ENCODE assay signal across 9 cellular contexts in the genomic region with DNA sequence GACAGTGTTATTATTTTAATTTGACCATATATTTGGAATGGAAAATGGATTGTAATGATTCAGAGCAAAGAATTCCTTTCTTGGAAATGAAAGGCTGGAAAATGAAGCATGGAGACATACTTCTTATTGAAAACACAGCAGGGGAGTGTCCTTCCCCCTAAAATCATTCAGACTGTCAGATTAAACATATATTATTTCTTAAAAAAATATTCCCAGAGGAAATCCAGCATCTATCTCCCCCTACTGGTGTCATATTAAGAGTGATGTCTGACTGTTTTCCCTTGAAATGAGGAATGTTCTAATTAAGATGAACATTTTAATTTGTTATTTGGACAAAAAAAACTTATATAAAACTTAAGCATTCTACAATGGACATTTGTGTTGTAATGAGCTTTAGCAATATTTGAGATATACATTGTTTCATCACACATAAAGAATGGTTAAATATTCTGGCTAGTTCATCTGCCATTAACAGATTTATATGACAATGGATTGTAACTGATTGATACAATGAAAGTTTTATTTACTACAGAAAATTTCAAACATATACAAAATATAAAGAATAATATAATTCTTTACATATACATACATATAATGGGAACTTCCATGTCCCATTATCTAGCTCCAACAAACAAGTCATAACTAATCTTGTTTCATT.
DNase-seq lines count a peak whose midpoint lies in the region; ATAC-seq and TF ChIP-seq lines count a peak whose summit lies in the region.
"Had no signal": no experiment of that assay in that cellular context is flagged by ENCODE, and none has a peak within 500 bp of the region (broad histone marks: within the 10 kb centered on the region; RNA-seq: fewer than 3 reads in every experiment).

No MANE protein-coding gene starts in this region.

- H3K9me3 ChIP-seq in IMR-90 (ENCODE audit: control insufficient read depth, insufficient read depth, low read length) (peaks cover 3% of the 10 kb centered on the region; the same call in 1 of the 2 replicates), mammary epithelial cell (replicated peaks; ENCODE audit: insufficient read depth, low read length) (peaks cover 8% of the 10 kb centered on the region)

- no peak overlapping the region for H3K14ac ChIP-seq in IMR-90 (replicated peaks; ENCODE audit: low read depth, low read length)

- no peak overlapping the region for H3K56ac ChIP-seq in IMR-90 (ENCODE audit: extremely low read depth, insufficient read depth, low read length)

- ATAC-seq in IMR-90 (ENCODE audit: low read depth), result peak; percentile 48; the same call in 1 of the 2 replicates
- no peak for ATAC-seq in GM19023 (IDR thresholded peaks at IDR 0.05; ENCODE audit: unreplicated experiment)
- ATAC-seq in HG02885 (IDR thresholded peaks at IDR 0.05; ENCODE audit: poor library complexity, unreplicated experiment), result no peak

- H4K5ac ChIP-seq in IMR-90 (ENCODE audit: low read depth, low read length), result no peak overlapping the region

- H3K36me3 ChIP-seq in IMR-90 (ENCODE audit: control insufficient read depth, insufficient read depth, low read length), result no peaks in the 10 kb centered on the region
- no peaks in the 10 kb centered on the region for H3K36me3 ChIP-seq in mammary epithelial cell (ENCODE audit: insufficient read depth, low read length)

- H4K8ac ChIP-seq in IMR-90 (ENCODE audit: low read depth in 2 of 2, low read length in 2 of 2), result no peak overlapping the region

- no peak overlapping the region for H2AK5ac ChIP-seq in IMR-90 (ENCODE audit: low read depth, low read length)

- CTCF ChIA-PET in IMR-90 (lab: Yijun Ruan, JAX), result interaction anchor here (0.6 to 2.3 kb wide), 7 partner anchors 9 to 558 kb away, joined by 3 to 11 read pairs (median 3); no protein-coding TSS in a partner anchor
- CTCF ChIA-PET in mammary epithelial cell (lab: Charles Lee; ENCODE audit: low non-redundant PET), result no interaction called here

- dilution Hi-C loops in IMR-90 (cut with HindIII; ENCODE audit: low sequenced_read_pairs, unreplicated experiment) (no loop called here), mammary epithelial cell (cut with HindIII; ENCODE audit: low sequenced_read_pairs) (no loop called here)

- no peak overlapping the region for H2BK5ac ChIP-seq in IMR-90 (ENCODE audit: low read depth, low read length, poor library complexity, severe bottlenecking)

- H2BK120ac ChIP-seq in IMR-90 (ENCODE audit: low read depth, low read length), result no peak overlapping the region

- H3K4me2 ChIP-seq in IMR-90 (ENCODE audit: low read depth, low read length) (no peak overlapping the region), mammary epithelial cell (ENCODE audit: insufficient read depth, low read depth, low read length) (no peak overlapping the region)

- no peak overlapping the region for H3K18ac ChIP-seq in IMR-90 (ENCODE audit: low read depth, low read length)

- POLR2A ChIA-PET in IMR-90 (lab: Charles Lee; ENCODE audit: unreplicated experiment), result no interaction called here

- H2AFZ ChIP-seq in IMR-90 (replicated peaks; ENCODE audit: low read length, poor library complexity), result no peak overlapping the region
- no peak overlapping the region for H2AFZ ChIP-seq in mammary epithelial cell (ENCODE audit: low read depth, low read length)

- BruUV-seq in IMR-90 (replicated peaks; lab: Mats Ljungman, UMichigan) (no TSS peak), mammary epithelial cell (replicated peaks; lab: Mats Ljungman, UMichigan) (no TSS peak)

- H3K9ac ChIP-seq in IMR-90 (ENCODE audit: low read depth, low read length), result no peak overlapping the region
- no peak overlapping the region for H3K9ac ChIP-seq in mammary epithelial cell (ENCODE audit: insufficient read depth, low read length)

- no peaks in the 10 kb centered on the region for H3K9me1 ChIP-seq in IMR-90 (ENCODE audit: insufficient read depth, low read length)

- H3K4me3 ChIP-seq in IMR-90 (ENCODE audit: insufficient read depth, low read depth, low read length) (no peak overlapping the region), mammary epithelial cell (replicated peaks in 1 of 3; ENCODE audit: insufficient read depth in 1 of 3, low read depth in 2 of 3, low read length in 3 of 3) (no peak overlapping the region)

- no peaks in the 10 kb centered on the region for H3K79me2 ChIP-seq in mammary epithelial cell (ENCODE audit: insufficient read depth, low read length)

- H4K20me1 ChIP-seq in IMR-90 (ENCODE audit: insufficient read depth, low read length), result no peaks in the 10 kb centered on the region
- no peaks in the 10 kb centered on the region for H4K20me1 ChIP-seq in mammary epithelial cell (ENCODE audit: insufficient read depth, low read length)

- H2BK20ac ChIP-seq in IMR-90 (ENCODE audit: low read depth, low read length), result no peak overlapping the region

- peak; percentile 69 for TF ChIP-seq RAD21 in IMR-90 (IDR thresholded peaks at IDR 0.05; ENCODE audit: low read length)

- H3K4ac ChIP-seq in IMR-90 (ENCODE audit: low read depth, low read length), result no peak overlapping the region

- in situ Hi-C loops in IMR-90 (cut with MboI; ENCODE audit: low sequenced_read_pairs), result loop anchor here (10.0 kb wide), 3 partner anchors 444 to 604 kb away; no protein-coding TSS in a partner anchor
- in situ Hi-C loops in mammary epithelial cell (cut with MboI; ENCODE audit: low sequenced_read_pairs in 2 of 2), result loop anchor here (10.0 to 25.0 kb wide), 3 partner anchors 451 to 546 kb away; no protein-coding TSS in a partner anchor

- H3K27me3 ChIP-seq in IMR-90 (ENCODE audit: control insufficient read depth, insufficient read depth, low read length), result no peaks in the 10 kb centered on the region
- no peaks in the 10 kb centered on the region for H3K27me3 ChIP-seq in mammary epithelial cell (ENCODE audit: insufficient read depth, low read length)

- H3K79me1 ChIP-seq in IMR-90 (ENCODE audit: low read depth in 1 of 2, low read length in 2 of 2), result no peaks in the 10 kb centered on the region

- intact Hi-C loops in IMR-90 (cut with micrococcal nuclease), result loop anchor here (2.0 to 10.0 kb wide), 6 partner anchors 99 to 601 kb away; no protein-coding TSS in a partner anchor
- intact Hi-C loops in mammary epithelial cell (cut with micrococcal nuclease), result loop anchor here (1.0 to 10.0 kb wide), 6 partner anchors 96 to 601 kb away; no protein-coding TSS in a partner anchor

- no peak for TF ChIP-seq POLR2A in IMR-90 (IDR thresholded peaks at IDR 0.05; ENCODE audit: low read depth, low read length)

- no peak overlapping the region for H2AK9ac ChIP-seq in IMR-90 (replicated peaks; ENCODE audit: low read depth, low read length, poor library complexity)

- H4K91ac ChIP-seq in IMR-90 (ENCODE audit: insufficient read depth, low read depth, low read length), result no peak overlapping the region

- TF ChIP-seq CTCF in C4-2B (conservative IDR thresholded peaks at IDR 0.05), result peak; percentile 75
- peak; percentile 64 for TF ChIP-seq CTCF in IMR-90 (conservative IDR thresholded peaks at IDR 0.05; ENCODE audit: low read depth, low read length)
- TF ChIP-seq CTCF in mammary epithelial cell (conservative IDR thresholded peaks at IDR 0.05 in 1 of 2, IDR thresholded peaks at IDR 0.05 in 1 of 2; ENCODE audit: extremely low read depth in 1 of 2, insufficient read depth in 1 of 2, low read depth in 1 of 2, low read length in 2 of 2), result peak; percentile 60 to 64

- H3K23ac ChIP-seq in IMR-90 (ENCODE audit: low read depth, low read length), result no peak overlapping the region

- H3K4me1 ChIP-seq in IMR-90 (ENCODE audit: control insufficient read depth, insufficient read depth, low read length) (no peaks in the 10 kb centered on the region), mammary epithelial cell (ENCODE audit: insufficient read depth, low read length) (no peaks in the 10 kb centered on the region)

- DNase-seq in IMR-90 (peak; percentile 33), mammary epithelial cell (no peak), medulla oblongata (ENCODE audit: extremely low spot score) (peak; percentile 21), NCI-H2196 (lab: John Stamatoyannopoulos, UW; ENCODE audit: unreplicated experiment) (no peak), NCI-H1694 (lab: John Stamatoyannopoulos, UW) (no peak)

- H3K27ac ChIP-seq in C4-2B (no peak overlapping the region), IMR-90 (ENCODE audit: insufficient read depth, low read length) (no peak overlapping the region), mammary epithelial cell (ENCODE audit: insufficient read depth, low read depth, low read length) (no peak overlapping the region)
- H3K27ac ChIP-seq: epithelial cell of prostate had no signal

- H2BK15ac ChIP-seq in IMR-90 (ENCODE audit: low read depth, low read length), result no peak overlapping the region

TF ChIP-seq in IMR-90, 13 proteins besides CTCF, POLR2A, EP300 and RAD21:
- no peak for TF ChIP-seq CHD1 (IDR thresholded peaks at IDR 0.05; ENCODE audit: low read depth, low read length)
- TF ChIP-seq RFX5 (IDR thresholded peaks at IDR 0.05; ENCODE audit: low read depth, low read length), result no peak
- TF ChIP-seq SMC3 (IDR thresholded peaks at IDR 0.05; ENCODE audit: low read depth, low read length), result peak; percentile 62

Comparison
In these comparisons a context has a peak if more than half of its experiments do, and no peak if none do; other contexts are left out.
1. DNase-seq: peak in IMR-90 (single experiment) and medulla oblongata (single experiment); none in mammary epithelial cell (single experiment), NCI-H2196 (single experiment) and NCI-H1694 (single experiment).
2. Peak in every context shown above with its lines, with median percentiles within 50 percentile points of each other: CTCF ChIP-seq.